In the genomic region with DNA sequence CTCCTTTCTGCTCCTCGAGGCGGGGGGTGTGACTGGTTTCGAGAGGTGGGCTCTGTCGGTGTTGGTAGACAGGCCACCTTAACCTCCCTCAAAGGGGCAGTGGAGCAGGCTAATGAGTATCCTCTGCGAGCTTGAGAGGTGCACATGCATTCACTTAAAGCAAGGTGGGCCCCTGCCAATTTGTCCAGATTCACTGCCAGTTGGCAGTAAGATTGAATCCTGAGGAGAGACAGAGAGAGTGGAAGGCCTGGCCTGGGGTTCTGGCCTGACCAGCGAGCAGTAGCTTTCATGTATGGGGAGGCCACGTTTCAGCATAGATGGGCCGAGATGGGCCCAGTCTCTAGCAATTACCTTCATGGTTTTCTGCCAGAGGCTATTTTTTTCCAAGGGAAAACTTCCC, we compare ENCODE assay signal across 18 cellular contexts.
DNase-seq lines count a peak whose midpoint lies in the region; ATAC-seq and TF ChIP-seq lines count a peak whose summit lies in the region.
"Had no signal": no experiment of that assay in that cellular context is flagged by ENCODE, and none has a peak within 500 bp of the region (broad histone marks: within the 10 kb centered on the region; RNA-seq: fewer than 3 reads in every experiment).

No MANE protein-coding gene starts in this region.

- H3K4me1 ChIP-seq in prostate gland (replicated peaks): no peaks in the 10 kb centered on the region
- H3K4me1 ChIP-seq in upper lobe of right lung: peaks cover 5% of the 10 kb centered on the region
- H3K4me1 ChIP-seq: foreskin keratinocyte, right lobe of liver had no signal

- WGBS in prostate gland: 56% methylated on average over 8 of the region's 8 CpGs

- DNase-seq in Right ventricle myocardium inferior (ENCODE audit: missing footprints) (no peak), cardiac septum (ENCODE audit: low spot score) (no peak), fibroblast of gingiva (ENCODE audit: low read depth) (peak; percentile 90), prostate gland (ENCODE audit: low spot score) (no peak), upper lobe of right lung (no peak), NCI-H2029 treated with DMSO at 0.1 percent for 48 hours (lab: John Stamatoyannopoulos, UW) (no peak)
- DNase-seq: activated CD4-positive, alpha-beta T cell treated with anti-CD3 and anti-CD28 coated beads for 4 hours; activated effector memory CD4-positive, alpha-beta T cell treated with anti-CD3 and anti-CD28 coated beads, Interleukin-2, amount 50 U/mL, for 16 hours; DMS153; endodermal cell; NCI-H1105 treated with DMSO at 0.1 percent for 48 hours; NCI-H2107; NCI-H748 treated with DMSO at 0.1 percent for 48 hours; right lobe of liver; stimulated activated CD4-positive, alpha-beta T cell treated with anti-CD3 and anti-CD28 coated beads, Interleukin-2, amount 100 ng/mL, for 24 hours had no signal

- intact Hi-C loops in Right ventricle myocardium inferior (cut with DNase I) (no loop called here), cardiac septum (cut with DNase I) (loop anchor here (10.0 kb wide), 1 partner anchor 210 kb away; no protein-coding TSS in a partner anchor), prostate gland (cut with DNase I) (no loop called here), upper lobe of right lung (cut with DNase I) (no loop called here)

- H3K9me3 ChIP-seq in prostate gland (no peaks in the 10 kb centered on the region), upper lobe of right lung (no peaks in the 10 kb centered on the region)
- H3K9me3 ChIP-seq: right lobe of liver had no signal

- H3K27ac ChIP-seq in prostate gland (peak overlapping the region; percentile 33 to 53), upper lobe of right lung (peak overlapping the region; percentile 26)
- H3K27ac ChIP-seq: foreskin keratinocyte, right lobe of liver had no signal

- TF ChIP-seq CTCF in prostate gland (IDR thresholded peaks at IDR 0.05) (no peak), upper lobe of right lung (IDR thresholded peaks at IDR 0.05) (no peak)

- H3K4me3 ChIP-seq in prostate gland (no peak overlapping the region), upper lobe of right lung (no peak overlapping the region)
- H3K4me3 ChIP-seq: right lobe of liver had no signal

- H3K27me3 ChIP-seq in prostate gland (replicated peaks; ENCODE audit: insufficient read depth): no peaks in the 10 kb centered on the region
- no peaks in the 10 kb centered on the region for H3K27me3 ChIP-seq in upper lobe of right lung
- H3K27me3 ChIP-seq: foreskin keratinocyte, right lobe of liver had no signal

- H3K36me3 ChIP-seq in prostate gland (no peaks in the 10 kb centered on the region), upper lobe of right lung (no peaks in the 10 kb centered on the region)
- H3K36me3 ChIP-seq: right lobe of liver had no signal

- no peak for TF ChIP-seq POLR2A in prostate gland (IDR thresholded peaks at IDR 0.05)

- ATAC-seq in Right ventricle myocardium inferior (peak; percentile 31), upper lobe of right lung (peak; percentile 16), HG03280 (IDR thresholded peaks at IDR 0.05; ENCODE audit: unreplicated experiment) (no peak), HG02870 (IDR thresholded peaks at IDR 0.05; ENCODE audit: unreplicated experiment) (no peak)
- ATAC-seq: foreskin keratinocyte, right lobe of liver had no signal

Comparison
In these comparisons a context has a peak if more than half of its experiments do, and no peak if none do; other contexts are left out.
1. ATAC-seq: peak in Right ventricle myocardium inferior (single experiment) and upper lobe of right lung (single experiment); none in HG03280 (single experiment) and HG02870 (single experiment).